In the genomic region with DNA sequence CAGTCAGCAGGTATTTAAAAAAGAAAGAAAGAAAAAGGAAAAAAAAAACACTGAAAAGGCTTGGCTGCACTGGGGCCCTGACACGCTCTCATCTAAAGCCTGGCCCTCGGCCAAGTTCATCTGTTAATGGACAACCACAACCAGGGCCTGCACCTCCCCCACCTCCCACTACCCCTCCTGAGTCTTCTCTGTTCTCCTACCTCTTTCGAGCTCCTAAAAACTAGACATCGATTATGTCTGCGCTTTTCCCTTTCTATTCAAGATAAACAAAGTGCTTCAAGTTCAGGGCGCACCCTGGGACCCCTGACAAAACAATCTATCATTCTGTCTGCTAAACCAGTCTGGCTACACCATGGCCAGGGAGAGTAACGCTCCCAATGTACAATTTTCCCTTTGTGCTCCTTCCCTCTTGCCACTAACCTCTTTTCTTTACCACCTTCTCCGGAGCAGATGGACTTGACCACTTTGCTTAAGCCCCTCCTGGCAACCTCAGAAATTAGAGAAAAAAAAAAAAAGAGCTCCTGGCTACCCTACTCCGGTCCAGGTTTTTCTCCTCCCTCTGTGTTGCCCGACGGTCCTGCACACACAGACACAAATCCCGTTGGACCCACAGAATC, we compare ENCODE assay signal across 8 cellular contexts. TPM values are rescaled to one million over a fixed set of nuclear protein-coding genes. Genes with fewer than 3 reads are reported as not detected.
A peak's percentile ranks its signal among the peaks of the same experiment; 100 is the strongest.
DNase-seq lines count a peak whose midpoint lies in the region; ATAC-seq and TF ChIP-seq lines count a peak whose summit lies in the region.

No MANE protein-coding gene starts in this region.

- H3K27ac ChIP-seq in WERI-Rb-1 (peak overlapping the region; percentile 97), tibial artery (no peak overlapping the region)

- ATAC-seq in HG02678 (IDR thresholded peaks at IDR 0.05; ENCODE audit: unreplicated experiment) (peak; percentile 74), mucosa of descending colon (peak; percentile 84)
- no peak for ATAC-seq in activated CD4-positive, CD25-positive, alpha-beta regulatory T cell treated with anti-CD3 and anti-CD28 coated beads, Interleukin-2, amount 50 U/mL, for 24 hours

- H3K9me3 ChIP-seq in ES-I3 (ENCODE audit: control insufficient read depth, insufficient read depth, low read length), result no peaks in the 10 kb centered on the region
- H3K9me3 ChIP-seq in WERI-Rb-1 (ENCODE audit: severe bottlenecking), result no peaks in the 10 kb centered on the region
- H3K9me3 ChIP-seq in mucosa of descending colon, result no peaks in the 10 kb centered on the region
- H3K9me3 ChIP-seq in tibial artery, result no peaks in the 10 kb centered on the region

- H3K4me3 ChIP-seq in WERI-Rb-1 (ENCODE audit: low read depth, low read length), result peak overlapping the region; percentile 33
- no peak overlapping the region for H3K4me3 ChIP-seq in mucosa of descending colon
- H3K4me3 ChIP-seq in tibial artery, result no peak overlapping the region

- DNase-seq in NCI-H1105 treated with DMSO at 0.1 percent for 48 hours (lab: John Stamatoyannopoulos, UW) (peak; percentile 88), WERI-Rb-1 (peak; percentile 94), mucosa of descending colon (peak; percentile 83 to 97 (median 87)), tibial artery (no peak)
- no peak for DNase-seq in NK-92 treated with Interleukin-12 subunit alpha and Interleukin-12 subunit beta, amount 100 ng/mL, for 24 hours (lab: John Stamatoyannopoulos, UW)

- intact Hi-C loops in mucosa of descending colon (cut with DNase I, micrococcal nuclease) (no loop called here), tibial artery (cut with DNase I; ENCODE audit: low total_unique reads) (no loop called here)

- peak overlapping the region; percentile 20; the same call in 1 of the 2 replicates for H3K9ac ChIP-seq in ES-I3 (ENCODE audit: low read depth, low read length)

- H3K27me3 ChIP-seq in WERI-Rb-1 (ENCODE audit: insufficient read depth, low read depth, severe bottlenecking) (no peaks in the 10 kb centered on the region), tibial artery (peaks cover 0 to 47% of the 10 kb centered on the region in 2 donors)

- TF ChIP-seq CTCF in WERI-Rb-1 (IDR thresholded peaks at IDR 0.05; ENCODE audit: low read depth, low read length) (no peak), mucosa of descending colon (IDR thresholded peaks at IDR 0.05) (no peak), tibial artery (IDR thresholded peaks at IDR 0.05) (no peak)

- H3K4me1 ChIP-seq in ES-I3 (ENCODE audit: insufficient read depth, low read length) (peaks cover 74% of the 10 kb centered on the region), mucosa of descending colon (ENCODE audit: low read depth) (peaks cover 35% of the 10 kb centered on the region), tibial artery (peaks cover 0 to 2% (median 0%) of the 10 kb centered on the region in 4 donors)

- H3K36me3 ChIP-seq in ES-I3 (ENCODE audit: insufficient read depth, low read length) (no peaks in the 10 kb centered on the region), WERI-Rb-1 (peaks cover 4% of the 10 kb centered on the region; the same call in 1 of the 2 replicates), mucosa of descending colon (ENCODE audit: low read depth) (no peaks in the 10 kb centered on the region), tibial artery (no peaks in the 10 kb centered on the region)

RNA-seq across cellular contexts. Expression of a gene that starts 22.7 kb away (rescaled TPM):
- 10 to 100 TPM; 22.8 to 59.6 (median 40.7) TPM for total RNA-seq in mucosa of descending colon

Comparison
In these comparisons a context has a peak if more than half of its experiments do, and no peak if none do; other contexts are left out.
1. ATAC-seq: peak in HG02678 (single experiment) and mucosa of descending colon (single experiment); none in activated CD4-positive, CD25-positive, alpha-beta regulatory T cell treated with anti-CD3 and anti-CD28 coated beads, Interleukin-2, amount 50 U/mL, for 24 hours (0 of 2).
2. DNase-seq: peak in NCI-H1105 treated with DMSO at 0.1 percent for 48 hours (single experiment), WERI-Rb-1 (single experiment) and mucosa of descending colon (3 of 3); none in tibial artery (0 of 2) and NK-92 treated with Interleukin-12 subunit alpha and Interleukin-12 subunit beta, amount 100 ng/mL, for 24 hours (single experiment).